Comparison of ENCODE assay signal across 9 cellular contexts in the genomic region with DNA sequence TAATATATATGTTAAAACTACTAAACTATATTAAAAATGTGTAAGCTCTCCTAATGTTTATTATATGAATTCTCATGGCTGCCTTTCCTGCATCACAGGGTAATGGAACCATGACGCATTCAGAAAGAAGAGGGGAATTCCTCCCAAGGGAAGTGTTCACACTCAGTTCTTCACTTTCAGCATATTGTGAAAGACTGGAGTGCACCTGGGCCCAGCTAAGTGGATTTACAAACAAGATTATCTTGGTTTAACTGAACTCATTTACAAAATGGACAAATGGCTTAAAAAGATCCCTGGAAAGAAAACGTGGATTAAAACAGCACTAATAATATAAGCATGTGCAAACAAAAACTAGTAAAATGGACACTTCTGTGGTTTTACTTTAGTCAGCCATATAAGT.
A peak's percentile ranks its signal among the peaks of the same experiment; 100 is the strongest.
DNase-seq lines count a peak whose midpoint lies in the region; ATAC-seq and TF ChIP-seq lines count a peak whose summit lies in the region.
"Had no signal": no experiment of that assay in that cellular context is flagged by ENCODE, and none has a peak within 500 bp of the region (broad histone marks: within the 10 kb centered on the region; RNA-seq: fewer than 3 reads in every experiment).

No MANE protein-coding gene starts in this region.

- H3K9me3 Mint-ChIP-seq in activated CD4-positive, alpha-beta T cell treated with anti-CD3 and anti-CD28 coated beads for 36 hours (ENCODE audit: low read depth): no peaks in the 10 kb centered on the region
- H3K9me3 Mint-ChIP-seq in chondrocyte (ENCODE audit: low read depth): no peaks in the 10 kb centered on the region
- H3K9me3 Mint-ChIP-seq: brain had no signal

- H3K56ac ChIP-seq in mesendoderm (ENCODE audit: low read length): no peak overlapping the region

- H3K27ac Mint-ChIP-seq in activated CD4-positive, alpha-beta T cell treated with anti-CD3 and anti-CD28 coated beads for 36 hours: no peak overlapping the region
- no peak overlapping the region for H3K27ac Mint-ChIP-seq in chondrocyte (ENCODE audit: unreplicated experiment)

- H2BK12ac ChIP-seq in mesenchymal stem cell (ENCODE audit: low read length in 2 of 2): no peak overlapping the region

- H3K4me3 ChIP-seq in mesenchymal stem cell (ENCODE audit: insufficient read depth in 1 of 2, low read depth in 1 of 2, low read length in 2 of 2): no peak overlapping the region
- no peak overlapping the region for H3K4me3 ChIP-seq in mesendoderm (ENCODE audit: low read length)

- POLR2A ChIA-PET in activated CD4-positive, alpha-beta T cell treated with anti-CD3 and anti-CD28 coated beads for 36 hours (lab: Charles Lee): no interaction called here

- H2BK5ac ChIP-seq in mesenchymal stem cell (ENCODE audit: low read depth, low read length, poor library complexity, severe bottlenecking) (no peak overlapping the region), mesendoderm (ENCODE audit: low read length) (no peak overlapping the region)

- peaks cover 17% of the 10 kb centered on the region for H3K79me1 ChIP-seq in mesenchymal stem cell (replicated peaks; ENCODE audit: low read length, poor library complexity, severe bottlenecking)
- peaks cover 16% of the 10 kb centered on the region for H3K79me1 ChIP-seq in mesendoderm (ENCODE audit: low read length)

- no peaks in the 10 kb centered on the region for H3K9me3 ChIP-seq in mesenchymal stem cell (ENCODE audit: control insufficient read depth, low read length)

- no peak overlapping the region for H2BK15ac ChIP-seq in mesenchymal stem cell (ENCODE audit: low read depth, poor library complexity, severe bottlenecking)
- H2BK15ac ChIP-seq in mesendoderm (replicated peaks; ENCODE audit: low read depth): no peak overlapping the region

- H3K4me1 ChIP-seq in mesenchymal stem cell (ENCODE audit: control insufficient read depth, insufficient read depth, low read depth, low read length): peaks cover 6% of the 10 kb centered on the region
- peaks cover 2% of the 10 kb centered on the region for H3K4me1 ChIP-seq in mesendoderm (ENCODE audit: control insufficient read depth, low read depth, low read length)

- no peaks in the 10 kb centered on the region for H3K36me3 Mint-ChIP-seq in activated CD4-positive, alpha-beta T cell treated with anti-CD3 and anti-CD28 coated beads for 36 hours (ENCODE audit: low read depth)
- H3K36me3 Mint-ChIP-seq in chondrocyte (ENCODE audit: low read depth): no peaks in the 10 kb centered on the region
- H3K36me3 Mint-ChIP-seq: brain had no signal

- no peaks in the 10 kb centered on the region for H3K36me3 ChIP-seq in mesenchymal stem cell (ENCODE audit: control insufficient read depth in 1 of 2, insufficient read depth in 2 of 2, low read depth in 1 of 2, low read length in 2 of 2)
- no peaks in the 10 kb centered on the region for H3K36me3 ChIP-seq in mesendoderm (ENCODE audit: control insufficient read depth, insufficient read depth, low read length)

- no peak overlapping the region for H4K91ac ChIP-seq in mesenchymal stem cell (ENCODE audit: low read length)

- no peak for TF ChIP-seq CTCF in chondrocyte (IDR thresholded peaks at IDR 0.05)

- CTCF ChIA-PET in activated CD4-positive, alpha-beta T cell treated with anti-CD3 and anti-CD28 coated beads for 36 hours (lab: Charles Lee): interaction anchor here (0.6 to 1.0 kb wide), 3 partner anchors 39 to 85 kb away, joined by 3 to 5 read pairs (median 3); no protein-coding TSS in a partner anchor

- H3K4me3 Mint-ChIP-seq in activated CD4-positive, alpha-beta T cell treated with anti-CD3 and anti-CD28 coated beads for 36 hours: no peak overlapping the region
- H3K4me3 Mint-ChIP-seq in chondrocyte (ENCODE audit: unreplicated experiment): no peak overlapping the region
- H3K4me3 Mint-ChIP-seq: brain had no signal

- H3K4ac ChIP-seq in mesenchymal stem cell (ENCODE audit: low read depth in 1 of 2, low read length in 2 of 2): no peak overlapping the region
- H3K4ac ChIP-seq in mesendoderm (ENCODE audit: low read depth, low read length): no peak overlapping the region

- no peak overlapping the region for H3K4me2 ChIP-seq in mesenchymal stem cell (ENCODE audit: low read length, poor library complexity, severe bottlenecking)
- H3K4me2 ChIP-seq in mesendoderm (ENCODE audit: low read length): no peak overlapping the region

- no peak overlapping the region for H2AFZ ChIP-seq in mesenchymal stem cell (ENCODE audit: low read depth, low read length)

- no peaks in the 10 kb centered on the region for H3K27me3 Mint-ChIP-seq in activated CD4-positive, alpha-beta T cell treated with anti-CD3 and anti-CD28 coated beads for 36 hours
- H3K27me3 Mint-ChIP-seq in chondrocyte (ENCODE audit: low read depth): no peaks in the 10 kb centered on the region
- H3K27me3 Mint-ChIP-seq: brain had no signal

- no peak overlapping the region for H2BK120ac ChIP-seq in mesenchymal stem cell (ENCODE audit: low read depth, low read length)
- H2BK120ac ChIP-seq in mesendoderm (ENCODE audit: low read depth, low read length): no peak overlapping the region

- H4K5ac ChIP-seq in mesendoderm (ENCODE audit: low read length): no peak overlapping the region

- no peak overlapping the region for H3K14ac ChIP-seq in mesenchymal stem cell (ENCODE audit: low read length in 2 of 2)

- no peak overlapping the region for H3K27ac ChIP-seq in mesenchymal stem cell (ENCODE audit: low read length, poor library complexity, severe bottlenecking)
- no peak overlapping the region for H3K27ac ChIP-seq in mesendoderm (ENCODE audit: low read depth, low read length)

- peaks cover 3% of the 10 kb centered on the region for H3K4me1 Mint-ChIP-seq in activated CD4-positive, alpha-beta T cell treated with anti-CD3 and anti-CD28 coated beads for 36 hours
- H3K4me1 Mint-ChIP-seq in chondrocyte (ENCODE audit: low read depth): peaks cover 48% of the 10 kb centered on the region

- H2AK5ac ChIP-seq in mesenchymal stem cell (ENCODE audit: low read length, severe bottlenecking): no peak overlapping the region
- no peak overlapping the region for H2AK5ac ChIP-seq in mesendoderm (ENCODE audit: low read length)

- H4K8ac ChIP-seq in mesenchymal stem cell (ENCODE audit: low read length): no peak overlapping the region
- no peak overlapping the region for H4K8ac ChIP-seq in mesendoderm (ENCODE audit: low read depth, low read length)

- intact Hi-C loops in activated CD4-positive, alpha-beta T cell treated with anti-CD3 and anti-CD28 coated beads for 36 hours (cut with DNase I, micrococcal nuclease): no loop called here

- H3K27me3 ChIP-seq in mesenchymal stem cell (ENCODE audit: control insufficient read depth in 1 of 2, insufficient read depth in 1 of 2, low read length in 2 of 2): no peaks in the 10 kb centered on the region
- H3K27me3 ChIP-seq in mesendoderm (ENCODE audit: insufficient read depth, low read length, poor library complexity): no peaks in the 10 kb centered on the region

- DNase-seq in NCI-H524 (lab: John Stamatoyannopoulos, UW) (peak; percentile 83 to 90), mesenchymal stem cell (peak; percentile 90), Ammon's horn (ENCODE audit: low spot score) (no peak), chondrocyte (ENCODE audit: low spot score) (no peak), mesendoderm (no peak)
- no peak for DNase-seq in activated CD4-positive, alpha-beta T cell treated with anti-CD3 and anti-CD28 coated beads for 36 hours

- WGBS in mesenchymal stem cell: 57% methylated on average over 1 of the region's 2 CpGs
- WGBS in mesendoderm (ENCODE audit: extremely low coverage, insufficient coverage, low lambda C conversion rate): no CpG with 5 or more reads among the region's 2 CpGs

- ATAC-seq in GM18861 (IDR thresholded peaks at IDR 0.05; ENCODE audit: unreplicated experiment) (peak; percentile 68), HG02759 (IDR thresholded peaks at IDR 0.05; ENCODE audit: unreplicated experiment) (peak; percentile 90)
- ATAC-seq in activated CD4-positive, alpha-beta T cell treated with anti-CD3 and anti-CD28 coated beads for 36 hours: no peak

- H3K9ac ChIP-seq in mesenchymal stem cell (ENCODE audit: low read length) (no peak overlapping the region), mesendoderm (ENCODE audit: low read length) (no peak overlapping the region)

- no peak overlapping the region for H3K23ac ChIP-seq in mesenchymal stem cell (ENCODE audit: low read length in 2 of 2)
- H3K23ac ChIP-seq in mesendoderm (ENCODE audit: low read length): no peak overlapping the region

- H3K18ac ChIP-seq in mesenchymal stem cell (ENCODE audit: low read depth in 1 of 2, low read length in 2 of 2) (no peak overlapping the region), mesendoderm (ENCODE audit: low read length) (no peak overlapping the region)

- peaks cover 12% of the 10 kb centered on the region for H3K79me2 ChIP-seq in mesendoderm (ENCODE audit: control insufficient read depth, insufficient read depth, low read length)

Comparison
In these comparisons a context has a peak if more than half of its experiments do, and no peak if none do; other contexts are left out.
1. DNase-seq: peak in NCI-H524 (2 of 2) and mesenchymal stem cell (single experiment); none in activated CD4-positive, alpha-beta T cell treated with anti-CD3 and anti-CD28 coated beads for 36 hours (single experiment), Ammon's horn (single experiment), chondrocyte (single experiment) and mesendoderm (single experiment).